In the genomic region with DNA sequence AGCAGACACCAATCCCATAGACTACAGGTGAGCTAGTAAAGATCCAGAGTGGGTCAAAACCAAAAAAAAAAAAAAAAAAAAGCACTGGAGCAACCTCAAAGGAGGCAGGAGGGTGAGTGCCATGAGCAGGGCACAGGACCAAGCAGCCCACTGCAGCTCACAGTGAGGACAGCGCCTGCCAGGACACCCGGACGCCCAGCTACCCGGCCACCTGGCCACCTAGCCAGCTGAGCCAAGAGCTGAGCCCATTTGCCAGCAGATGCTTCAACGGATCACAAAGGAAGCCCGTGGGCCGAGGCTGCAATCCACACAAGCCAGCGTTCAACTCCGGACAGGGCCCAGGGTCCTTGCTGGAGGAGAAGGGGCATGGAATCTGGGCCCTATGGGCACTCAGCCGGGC, we compare ENCODE assay signal across 1 cellular context.
TF ChIP-seq lines count a peak whose summit lies in the region.

No MANE protein-coding gene starts in this region.

TF ChIP-seq in K562, 482 proteins besides CTCF, POLR2A, EP300 and RAD21:
- TF ChIP-seq, protein P1, sequence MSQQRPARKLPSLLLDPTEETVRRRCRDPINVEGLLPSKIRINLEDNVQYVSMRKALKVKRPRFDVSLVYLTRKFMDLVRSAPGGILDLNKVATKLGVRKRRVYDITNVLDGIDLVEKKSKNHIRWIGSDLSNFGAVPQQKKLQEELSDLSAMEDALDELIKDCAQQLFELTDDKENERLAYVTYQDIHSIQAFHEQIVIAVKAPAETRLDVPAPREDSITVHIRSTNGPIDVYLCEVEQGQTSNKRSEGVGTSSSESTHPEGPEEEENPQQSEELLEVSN (IDR thresholded peaks at IDR 0.05; ENCODE audit: borderline replicate concordance in 1 of 2, extremely low read depth in 1 of 2, insufficient read depth in 1 of 2, insufficient read length in 1 of 2, low read depth in 1 of 2, low read length in 1 of 2, poor library complexity in 1 of 2, severe bottlenecking in 1 of 2), result no peak
- TF ChIP-seq HNRNPUL1 (IDR thresholded peaks at IDR 0.05; ENCODE audit: low read length) (no peak), ZNF12 (CRISPR knock-in tag; IDR thresholded peaks at IDR 0.05) (no peak), GATAD2B (IDR thresholded peaks at IDR 0.05; ENCODE audit: borderline replicate concordance) (no peak), KDM5B (IDR thresholded peaks at IDR 0.05; ENCODE audit: insufficient replicate concordance, low read depth, low read length) (no peak), ZKSCAN3 (CRISPR knock-in tag; IDR thresholded peaks at IDR 0.05) (no peak), ZKSCAN1 (IDR thresholded peaks at IDR 0.05; ENCODE audit: low read depth, low read length) (no peak), PTBP1 (IDR thresholded peaks at IDR 0.05; ENCODE audit: low read depth, low read length) (no peak), RFX5 (IDR thresholded peaks at IDR 0.05; ENCODE audit: low read depth, low read length) (no peak), U2AF2 (optimal IDR thresholded peaks at IDR 0.05; ENCODE audit: low read depth, low read length) (no peak)
- TF ChIP-seq, protein P2, sequence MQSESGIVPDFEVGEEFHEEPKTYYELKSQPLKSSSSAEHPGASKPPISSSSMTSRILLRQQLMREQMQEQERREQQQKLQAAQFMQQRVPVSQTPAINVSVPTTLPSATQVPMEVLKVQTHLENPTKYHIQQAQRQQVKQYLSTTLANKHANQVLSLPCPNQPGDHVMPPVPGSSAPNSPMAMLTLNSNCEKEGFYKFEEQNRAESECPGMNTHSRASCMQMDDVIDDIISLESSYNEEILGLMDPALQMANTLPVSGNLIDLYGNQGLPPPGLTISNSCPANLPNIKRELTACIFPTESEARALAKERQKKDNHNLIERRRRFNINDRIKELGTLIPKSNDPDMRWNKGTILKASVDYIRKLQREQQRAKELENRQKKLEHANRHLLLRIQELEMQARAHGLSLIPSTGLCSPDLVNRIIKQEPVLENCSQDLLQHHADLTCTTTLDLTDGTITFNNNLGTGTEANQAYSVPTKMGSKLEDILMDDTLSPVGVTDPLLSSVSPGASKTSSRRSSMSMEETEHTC (IDR thresholded peaks at IDR 0.05), result no peak
- TF ChIP-seq, protein P3, sequence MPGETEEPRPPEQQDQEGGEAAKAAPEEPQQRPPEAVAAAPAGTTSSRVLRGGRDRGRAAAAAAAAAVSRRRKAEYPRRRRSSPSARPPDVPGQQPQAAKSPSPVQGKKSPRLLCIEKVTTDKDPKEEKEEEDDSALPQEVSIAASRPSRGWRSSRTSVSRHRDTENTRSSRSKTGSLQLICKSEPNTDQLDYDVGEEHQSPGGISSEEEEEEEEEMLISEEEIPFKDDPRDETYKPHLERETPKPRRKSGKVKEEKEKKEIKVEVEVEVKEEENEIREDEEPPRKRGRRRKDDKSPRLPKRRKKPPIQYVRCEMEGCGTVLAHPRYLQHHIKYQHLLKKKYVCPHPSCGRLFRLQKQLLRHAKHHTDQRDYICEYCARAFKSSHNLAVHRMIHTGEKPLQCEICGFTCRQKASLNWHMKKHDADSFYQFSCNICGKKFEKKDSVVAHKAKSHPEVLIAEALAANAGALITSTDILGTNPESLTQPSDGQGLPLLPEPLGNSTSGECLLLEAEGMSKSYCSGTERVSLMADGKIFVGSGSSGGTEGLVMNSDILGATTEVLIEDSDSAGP (CRISPR knock-in tag; IDR thresholded peaks at IDR 0.05), result no peak
TF ChIP-seq in K562: peak in this region for 0.
